15 cellular contexts compared by ENCODE assay signal in genomic region chr7:70833726-70834125, GRCh38.
DNase-seq lines count a peak whose midpoint lies in the region; FAIRE-seq and TF ChIP-seq lines count a peak whose summit lies in the region.
"Had no signal": no experiment of that assay in that cellular context is flagged by ENCODE, and none has a peak within 500 bp of the region (broad histone marks: within the 10 kb centered on the region; RNA-seq: fewer than 3 reads in every experiment).

No MANE protein-coding gene starts in this region.

- no peak overlapping the region for H3K23ac ChIP-seq in mesendoderm (ENCODE audit: low read length)

- no peak overlapping the region for H3K4ac ChIP-seq in mesendoderm (ENCODE audit: low read depth, low read length)

- no peak for TF ChIP-seq POLR2A in ovary (IDR thresholded peaks at IDR 0.05)

- intact Hi-C loops in ovary (cut with DNase I), result loop anchor here in 1 of 4 donors (5.0 kb wide), 1 partner anchor 899 kb away; no protein-coding TSS in a partner anchor

- TF ChIP-seq EP300 in ovary (IDR thresholded peaks at IDR 0.05), result no peak

- H4K5ac ChIP-seq in mesendoderm (ENCODE audit: low read length), result no peak overlapping the region

- H2BK120ac ChIP-seq in mesendoderm (ENCODE audit: low read depth, low read length), result no peak overlapping the region

- H3K4me2 ChIP-seq in mesendoderm (ENCODE audit: low read length), result no peak overlapping the region

- H3K27ac ChIP-seq in mesendoderm (ENCODE audit: low read depth, low read length) (no peak overlapping the region), ovary (no peak overlapping the region)
- H3K27ac ChIP-seq: parathyroid adenoma had no signal

- no peak overlapping the region for H2AK5ac ChIP-seq in mesendoderm (ENCODE audit: low read length)

- no peaks in the 10 kb centered on the region for H3K79me2 ChIP-seq in mesendoderm (ENCODE audit: control insufficient read depth, insufficient read depth, low read length)
- H3K79me2 ChIP-seq: parathyroid adenoma had no signal

- H3K79me1 ChIP-seq in mesendoderm (ENCODE audit: low read length), result no peaks in the 10 kb centered on the region

- H3K4me1 ChIP-seq in mesendoderm (ENCODE audit: control insufficient read depth, low read depth, low read length) (peaks cover 3% of the 10 kb centered on the region), ovary (ENCODE audit: insufficient read depth) (no peaks in the 10 kb centered on the region)
- H3K4me1 ChIP-seq: BE2C, parathyroid adenoma had no signal

- FAIRE-seq in bronchial epithelial cell (lab: Jason Lieb, UNC), result no peak
- FAIRE-seq: GM12891 had no signal

- no peaks in the 10 kb centered on the region for H3K9me3 ChIP-seq in ovary
- H3K9me3 ChIP-seq: BE2C had no signal

- no peak overlapping the region for H4K8ac ChIP-seq in mesendoderm (ENCODE audit: low read depth, low read length)

- H3K4me3 ChIP-seq in bronchial epithelial cell (ENCODE audit: low read depth, low read length), result no peak overlapping the region
- H3K4me3 ChIP-seq in mesendoderm (ENCODE audit: low read length), result no peak overlapping the region
- H3K4me3 ChIP-seq in ovary, result no peak overlapping the region

- WGBS in mesendoderm (ENCODE audit: extremely low coverage, insufficient coverage, low lambda C conversion rate), result no CpG with 5 or more reads among the region's 1 CpG
- WGBS in ovary, 3 donors, result 41 to 56% (median 49%) methylated on average over 1 of the region's 1 CpG

- H3K27me3 ChIP-seq in bronchial epithelial cell (ENCODE audit: control insufficient read depth, insufficient read depth, low read length) (peaks cover 5% of the 10 kb centered on the region), mesendoderm (ENCODE audit: insufficient read depth, low read length, poor library complexity) (no peaks in the 10 kb centered on the region), ovary (no peaks in the 10 kb centered on the region)

- DNase-seq in EL (peak; percentile 7), NCI-H226 (peak; percentile 79), bronchial epithelial cell (ENCODE audit: low read depth) (peak; percentile 89), mesendoderm (peak; percentile 51), ovary (no peak), NCI-H2081 treated with DMSO at 0.1 percent for 48 hours (lab: John Stamatoyannopoulos, UW) (no peak), HK-2 (ENCODE audit: unreplicated experiment) (no peak)
- no peak for DNase-seq in NK-92 treated with Interleukin-12 subunit alpha and Interleukin-12 subunit beta, amount 100 ng/mL, for 24 hours (lab: John Stamatoyannopoulos, UW)
- DNase-seq: aorta, BE2C, DMS79 treated with DMSO at 0.1 percent for 48 hours, NCI-H2107, SHP77 treated with DMSO at 0.1 percent for 48 hours had no signal

- no peak overlapping the region for H3K18ac ChIP-seq in mesendoderm (ENCODE audit: low read length)

- H2BK5ac ChIP-seq in mesendoderm (ENCODE audit: low read length), result no peak overlapping the region

- no peak for TF ChIP-seq CTCF in bronchial epithelial cell (IDR thresholded peaks at IDR 0.05; ENCODE audit: insufficient read depth, low read length, severe bottlenecking)
- TF ChIP-seq CTCF in ovary (IDR thresholded peaks at IDR 0.05), result no peak

- H3K56ac ChIP-seq in mesendoderm (ENCODE audit: low read length), result no peak overlapping the region

- H3K9ac ChIP-seq in mesendoderm (ENCODE audit: low read length), result no peak overlapping the region
- H3K9ac ChIP-seq: parathyroid adenoma had no signal

- H2BK15ac ChIP-seq in mesendoderm (replicated peaks; ENCODE audit: low read depth), result no peak overlapping the region

- no peaks in the 10 kb centered on the region for H3K36me3 ChIP-seq in bronchial epithelial cell (ENCODE audit: control insufficient read depth, insufficient read depth, low read length)
- H3K36me3 ChIP-seq in mesendoderm (ENCODE audit: control insufficient read depth, insufficient read depth, low read length), result no peaks in the 10 kb centered on the region
- no peaks in the 10 kb centered on the region for H3K36me3 ChIP-seq in ovary
- H3K36me3 ChIP-seq: BE2C had no signal

Comparison
In these comparisons a context has a peak if more than half of its experiments do, and no peak if none do; other contexts are left out.
1. DNase-seq: peak in EL (single experiment), NCI-H226 (single experiment), bronchial epithelial cell (single experiment) and mesendoderm (single experiment); none in ovary (0 of 5), NCI-H2081 treated with DMSO at 0.1 percent for 48 hours (single experiment), HK-2 (single experiment) and NK-92 treated with Interleukin-12 subunit alpha and Interleukin-12 subunit beta, amount 100 ng/mL, for 24 hours (single experiment).